Comparison of ENCODE assay signal across 8 cellular contexts in genomic region chr5:150624334-150625163, GRCh38. TPM values are rescaled to one million over a fixed set of nuclear protein-coding genes. Genes with fewer than 3 reads are reported as not detected.
A peak's percentile ranks its signal among the peaks of the same experiment; 100 is the strongest.
DNase-seq lines count a peak whose midpoint lies in the region; ATAC-seq, FAIRE-seq and TF ChIP-seq lines count a peak whose summit lies in the region.

No MANE protein-coding gene starts in this region.

- no peaks in the 10 kb centered on the region for H3K9me3 Mint-ChIP-seq in activated CD4-positive, alpha-beta T cell treated with anti-CD3 and anti-CD28 coated beads, Interleukin-2, amount 10 ng/mL, durations not matched to agents 7 days and 5 days
- H3K9me3 Mint-ChIP-seq in endothelial cell (ENCODE audit: unreplicated experiment) (no peaks in the 10 kb centered on the region), naive B cell (no peaks in the 10 kb centered on the region)

- peak; percentile 35 for ATAC-seq in HG03342 (IDR thresholded peaks at IDR 0.05; ENCODE audit: unreplicated experiment)
- peak; percentile 23 to 37 for ATAC-seq in naive B cell (ENCODE audit: low read depth in 2 of 2)
- ATAC-seq in HG02588 (IDR thresholded peaks at IDR 0.05; ENCODE audit: unreplicated experiment): no peak

- no peak for FAIRE-seq in GM18507 (lab: Jason Lieb, UNC)
- FAIRE-seq in urothelium cell line (lab: Jason Lieb, UNC): no peak

- POLR2A ChIA-PET in activated CD4-positive, alpha-beta T cell treated with anti-CD3 and anti-CD28 coated beads, Interleukin-2, amount 10 ng/mL, durations not matched to agents 7 days and 5 days (lab: Charles Lee): no interaction called here

- no peaks in the 10 kb centered on the region for H3K36me3 Mint-ChIP-seq in activated CD4-positive, alpha-beta T cell treated with anti-CD3 and anti-CD28 coated beads, Interleukin-2, amount 10 ng/mL, durations not matched to agents 7 days and 5 days (ENCODE audit: low read depth)
- peaks cover 5% of the 10 kb centered on the region for H3K36me3 Mint-ChIP-seq in endothelial cell (ENCODE audit: low read depth, unreplicated experiment)
- H3K36me3 Mint-ChIP-seq in naive B cell: no peaks in the 10 kb centered on the region

- H3K4me3 Mint-ChIP-seq in activated CD4-positive, alpha-beta T cell treated with anti-CD3 and anti-CD28 coated beads, Interleukin-2, amount 10 ng/mL, durations not matched to agents 7 days and 5 days: peak overlapping the region; percentile 74
- peak overlapping the region; percentile 96 for H3K4me3 Mint-ChIP-seq in endothelial cell (ENCODE audit: unreplicated experiment)
- peak overlapping the region; percentile 91 to 97 (median 95) for H3K4me3 Mint-ChIP-seq in naive B cell

- peaks cover 24% of the 10 kb centered on the region for H3K27me3 Mint-ChIP-seq in activated CD4-positive, alpha-beta T cell treated with anti-CD3 and anti-CD28 coated beads, Interleukin-2, amount 10 ng/mL, durations not matched to agents 7 days and 5 days
- H3K27me3 Mint-ChIP-seq in endothelial cell (ENCODE audit: unreplicated experiment) (peaks cover 17% of the 10 kb centered on the region), naive B cell (no peaks in the 10 kb centered on the region)

- peak overlapping the region; percentile 67 for H3K27ac Mint-ChIP-seq in activated CD4-positive, alpha-beta T cell treated with anti-CD3 and anti-CD28 coated beads, Interleukin-2, amount 10 ng/mL, durations not matched to agents 7 days and 5 days
- H3K27ac Mint-ChIP-seq in endothelial cell (ENCODE audit: unreplicated experiment) (peak overlapping the region; percentile 65), naive B cell (peak overlapping the region; percentile 45 to 98 (median 80))

- CTCF ChIA-PET in activated CD4-positive, alpha-beta T cell treated with anti-CD3 and anti-CD28 coated beads, Interleukin-2, amount 10 ng/mL, durations not matched to agents 7 days and 5 days (lab: Charles Lee): no interaction called here

- H3K4me1 Mint-ChIP-seq in activated CD4-positive, alpha-beta T cell treated with anti-CD3 and anti-CD28 coated beads, Interleukin-2, amount 10 ng/mL, durations not matched to agents 7 days and 5 days: peaks cover 9% of the 10 kb centered on the region
- H3K4me1 Mint-ChIP-seq in endothelial cell (ENCODE audit: unreplicated experiment) (peaks cover 43% of the 10 kb centered on the region), naive B cell (peaks cover 44 to 55% (median 55%) of the 10 kb centered on the region in 3 donors)

- DNase-seq in GM18507 (ENCODE audit: extremely low spot score, insufficient read length, low read depth): peak; percentile 56
- no peak for DNase-seq in activated CD4-positive, alpha-beta T cell treated with anti-CD3 and anti-CD28 coated beads, Interleukin-2, amount 10 ng/mL, durations not matched to agents 7 days and 5 days
- DNase-seq in endothelial cell (ENCODE audit: low spot score): peak; percentile 43
- peak; percentile 28 for DNase-seq in naive B cell
- peak; percentile 82 for DNase-seq in urothelium cell line (ENCODE audit: low spot score)
- no peak for DNase-seq in NCI-H2029 treated with DMSO at 0.1 percent for 48 hours (lab: John Stamatoyannopoulos, UW)

- TF ChIP-seq CTCF in endothelial cell (IDR thresholded peaks at IDR 0.05; ENCODE audit: unreplicated experiment): no peak

RNA-seq across cellular contexts. Expression of gene SYNPO, which starts 15.9 kb away (rescaled TPM):
- under 1 TPM; 0.05 to 0.08 TPM for total RNA-seq in activated CD4-positive, alpha-beta T cell treated with anti-CD3 and anti-CD28 coated beads, Interleukin-2, amount 10 ng/mL, durations not matched to agents 7 days and 5 days
- 94.3 TPM for total RNA-seq in endothelial cell (ENCODE audit: unreplicated experiment)
- 1 to 10 TPM in 5 of 6 donors, under 1 TPM in 1; 0.75 to 1.9 (median 1.4) TPM for polyA plus RNA-seq in naive B cell (ENCODE audit: low read depth in 6 of 6)

RNA-seq across cellular contexts. Expression of gene MYOZ3, which starts 36.5 kb away (rescaled TPM):
- total RNA-seq in activated CD4-positive, alpha-beta T cell treated with anti-CD3 and anti-CD28 coated beads, Interleukin-2, amount 10 ng/mL, durations not matched to agents 7 days and 5 days: under 1 TPM in 1 of 2 experiments, not detected in 1; 0.05 TPM
- 12.0 TPM for total RNA-seq in endothelial cell (ENCODE audit: unreplicated experiment)
- polyA plus RNA-seq in naive B cell (ENCODE audit: low read depth in 6 of 6): under 1 TPM in 3 of 6 donors, not detected in 3; 0.11 to 0.20 (median 0.12) TPM

Comparison
In these comparisons a context has a peak if more than half of its experiments do, and no peak if none do; other contexts are left out.
1. DNase-seq: peak in GM18507 (single experiment), endothelial cell (single experiment), naive B cell (single experiment) and urothelium cell line (single experiment); none in activated CD4-positive, alpha-beta T cell treated with anti-CD3 and anti-CD28 coated beads, Interleukin-2, amount 10 ng/mL, durations not matched to agents 7 days and 5 days (single experiment) and NCI-H2029 treated with DMSO at 0.1 percent for 48 hours (single experiment).
2. RNA of gene SYNPO, which starts 15.9 kb away (total RNA-seq): 94.3 TPM in endothelial cell (single experiment); 0.05 to 0.08 TPM in activated CD4-positive, alpha-beta T cell treated with anti-CD3 and anti-CD28 coated beads, Interleukin-2, amount 10 ng/mL, durations not matched to agents 7 days and 5 days; every median in the first group is over 10 times any median in the second.
3. RNA of gene MYOZ3, which starts 36.5 kb away (total RNA-seq): 12.0 TPM in endothelial cell (single experiment); 0.05 TPM in activated CD4-positive, alpha-beta T cell treated with anti-CD3 and anti-CD28 coated beads, Interleukin-2, amount 10 ng/mL, durations not matched to agents 7 days and 5 days; every median in the first group is over 10 times any median in the second.
4. Peak in every context shown above with its lines, with median percentiles within 50 percentile points of each other: H3K27ac Mint-ChIP-seq and H3K4me3 Mint-ChIP-seq.